Comparison of ENCODE assay signal across 1 cellular context in genomic region chr11:47189100-47189834, GRCh38.
TF ChIP-seq lines count a peak whose summit lies in the region.

No MANE protein-coding gene starts in this region.

TF ChIP-seq in HepG2, 621 proteins besides CTCF, POLR2A, EP300 and RAD21 (continued from another document and continues in another):
- TF ChIP-seq TFAP4 (IDR thresholded peaks at IDR 0.05; ENCODE audit: borderline replicate concordance, low read depth) (peak; percentile 37; the same call in 1 of the 2 replicates), MED1 (CRISPR knock-in tag; IDR thresholded peaks at IDR 0.05) (peak; percentile 94), RARA (CRISPR knock-in tag; IDR thresholded peaks at IDR 0.05) (peak; percentile 93), ATF4 (CRISPR knock-in tag; IDR thresholded peaks at IDR 0.05) (peak in 1 of 2 experiments; percentile 95; a peak in 2 of 4 replicates), NPAS2 (CRISPR knock-in tag; IDR thresholded peaks at IDR 0.05; ENCODE audit: borderline replicate concordance) (0 out of 2 replicates have a peak, but pooled peaks have one; percentile 43), ZNF740 (CRISPR knock-in tag; IDR thresholded peaks at IDR 0.05) (no peak), ATM (IDR thresholded peaks at IDR 0.05; ENCODE audit: borderline replicate concordance) (no peak), JDP2 (CRISPR knock-in tag; IDR thresholded peaks at IDR 0.05; ENCODE audit: borderline replicate concordance) (no peak; the same call in 1 of the 2 replicates), ZNF609 (CRISPR knock-in tag; IDR thresholded peaks at IDR 0.05; ENCODE audit: borderline replicate concordance) (peak; percentile 74; the same call in 1 of the 2 replicates), IKZF5 (CRISPR knock-in tag; IDR thresholded peaks at IDR 0.05) (peak; percentile 79), SOX6 (IDR thresholded peaks at IDR 0.05) (no peak), SOX6 (CRISPR knock-in tag; IDR thresholded peaks at IDR 0.05) (peak; percentile 90), NFAT5 (CRISPR knock-in tag; IDR thresholded peaks at IDR 0.05) (no peak), ZGPAT (CRISPR knock-in tag; IDR thresholded peaks at IDR 0.05) (peak; percentile 94), ZNF441 (CRISPR knock-in tag; IDR thresholded peaks at IDR 0.05; ENCODE audit: borderline replicate concordance) (0 out of 2 replicates have a peak, but pooled peaks have one; percentile 19), ZBTB7B (CRISPR knock-in tag; IDR thresholded peaks at IDR 0.05) (no peak; the same call in 1 of the 2 replicates), ZNF281 (CRISPR knock-in tag; IDR thresholded peaks at IDR 0.05; ENCODE audit: borderline replicate concordance) (peak; percentile 63; the same call in 1 of the 2 replicates), HMGA1 (CRISPR knock-in tag; conservative IDR thresholded peaks at IDR 0.05) (no peak), FOXK1 (CRISPR knock-in tag; IDR thresholded peaks at IDR 0.05; ENCODE audit: borderline replicate concordance, low read depth) (peak; percentile 88), JUND (CRISPR knock-in tag; IDR thresholded peaks at IDR 0.05) (peak; percentile 88), ZNF496 (CRISPR knock-in tag; IDR thresholded peaks at IDR 0.05; ENCODE audit: insufficient replicate concordance) (no peak), MEIS2 (CRISPR knock-in tag; IDR thresholded peaks at IDR 0.05) (peak; percentile 69; the same call in 1 of the 2 replicates), SRF (IDR thresholded peaks at IDR 0.05; ENCODE audit: low read depth, low read length) (no peak), GMEB1 (CRISPR knock-in tag; IDR thresholded peaks at IDR 0.05; ENCODE audit: borderline replicate concordance) (no peak; the same call in 1 of the 2 replicates), RCOR2 (CRISPR knock-in tag; IDR thresholded peaks at IDR 0.05) (peak; percentile 68; the same call in 1 of the 2 replicates), SALL1 (CRISPR knock-in tag; IDR thresholded peaks at IDR 0.05) (peak; percentile 65), IRF9 (CRISPR knock-in tag; IDR thresholded peaks at IDR 0.05; ENCODE audit: borderline replicate concordance) (peak; percentile 49; the same call in 1 of the 2 replicates), DMAP1 (CRISPR knock-in tag; IDR thresholded peaks at IDR 0.05) (peak; percentile 40; the same call in 1 of the 2 replicates), SSRP1 (CRISPR knock-in tag; IDR thresholded peaks at IDR 0.05) (peak; percentile 81), GABPB1 (CRISPR knock-in tag; IDR thresholded peaks at IDR 0.05) (peak; percentile 31; the same call in 1 of the 2 replicates), GATAD1 (CRISPR knock-in tag; IDR thresholded peaks at IDR 0.05) (peak; percentile 56; the same call in 1 of the 2 replicates), ZBTB46 (CRISPR knock-in tag; IDR thresholded peaks at IDR 0.05; ENCODE audit: borderline replicate concordance) (no peak), ELF3 (CRISPR knock-in tag; IDR thresholded peaks at IDR 0.05) (peak; percentile 86)
